In genomic region chr1:180178511-180179161, GRCh38 we compare ENCODE assay signal across 8 cellular contexts.
DNase-seq lines count a peak whose midpoint lies in the region; ATAC-seq and TF ChIP-seq lines count a peak whose summit lies in the region.

No MANE protein-coding gene starts in this region.

- peak; percentile 99 for TF ChIP-seq CTCF in 22Rv1 (IDR thresholded peaks at IDR 0.05)
- TF ChIP-seq CTCF in GM12865 (IDR thresholded peaks at IDR 0.05; ENCODE audit: insufficient read depth, low read depth, low read length, missing control alignments): peak; percentile 98
- peak; percentile 95 for TF ChIP-seq CTCF in WI38 (IDR thresholded peaks at IDR 0.05; ENCODE audit: low read depth, low read length)

- H3K4me3 ChIP-seq in GM12865 (ENCODE audit: low read depth, low read length): no peak overlapping the region
- H3K4me3 ChIP-seq in WI38 (ENCODE audit: low read depth, low read length): no peak overlapping the region

- no peak for ATAC-seq in GM18858 (IDR thresholded peaks at IDR 0.05; ENCODE audit: unreplicated experiment)

- no peak overlapping the region for H3K27ac ChIP-seq in 22Rv1
- no peak overlapping the region for H3K27ac ChIP-seq in caudate nucleus (ENCODE audit: low read depth, low read length)

- DNase-seq in GM12865 (ENCODE audit: low read depth): peak; percentile 64
- DNase-seq in NCI-H1092 (lab: John Stamatoyannopoulos, UW): peak; percentile 50
- peak in 37 of 61 donors; percentile 7 to 54 (median 32) for DNase-seq in caudate nucleus (lab: John Stamatoyannopoulos, UW)
- DNase-seq in left kidney (ENCODE audit: low read depth, low spot score): peak; percentile 75
- DNase-seq in stimulated activated CD4-positive, alpha-beta T cell treated with anti-CD3 and anti-CD28 coated beads, TNF-alpha, amount 100 ng/mL, for 48 hours (ENCODE audit: low read depth in 3 of 3): peak; percentile 23 to 43 (median 42)
